ENCODE assay signal across 8 cellular contexts in genomic region chr1:156489935-156490293, GRCh38. TPM values are rescaled to one million over a fixed set of nuclear protein-coding genes. Genes with fewer than 3 reads are reported as not detected.
DNase-seq lines count a peak whose midpoint lies in the region; ATAC-seq, FAIRE-seq and TF ChIP-seq lines count a peak whose summit lies in the region.

No MANE protein-coding gene starts in this region.

- no peaks in the 10 kb centered on the region for H3K27me3 Mint-ChIP-seq in naive B cell

- H3K9me3 Mint-ChIP-seq in naive B cell: no peaks in the 10 kb centered on the region

- 0 out of 2 replicates have a peak, but pooled peaks have one; percentile 2 for TF ChIP-seq POLR2A in GM12878 (IDR thresholded peaks at IDR 0.05; ENCODE audit: low read depth, low read length)

- H3K4me1 ChIP-seq in cardiac muscle cell (ENCODE audit: low read depth): peaks cover 74% of the 10 kb centered on the region
- H3K4me1 ChIP-seq in GM12878 (ENCODE audit: control insufficient read depth, insufficient read depth, low read length): peaks cover 88% of the 10 kb centered on the region
- H3K4me1 ChIP-seq in upper lobe of right lung: peaks cover 77% of the 10 kb centered on the region

- no peaks in the 10 kb centered on the region for H3K36me3 Mint-ChIP-seq in naive B cell

- TF ChIP-seq RAD21 in GM12878 (IDR thresholded peaks at IDR 0.05; ENCODE audit: insufficient read depth, low read depth, low read length): no peak

- no peak for TF ChIP-seq CTCF in cardiac muscle cell (IDR thresholded peaks at IDR 0.05; ENCODE audit: low read depth, low read length)
- no peak for TF ChIP-seq CTCF in GM12878 (IDR thresholded peaks at IDR 0.05 in 2 of 3, conservative IDR thresholded peaks at IDR 0.05 in 1 of 3; ENCODE audit: control insufficient read depth in 2 of 3, extremely low read depth in 1 of 3, insufficient read depth in 1 of 3, low read depth in 3 of 3, low read length in 3 of 3)
- TF ChIP-seq CTCF in upper lobe of right lung (IDR thresholded peaks at IDR 0.05): no peak

- H3K4me2 ChIP-seq in GM12878 (ENCODE audit: control insufficient read depth, insufficient read depth): peak overlapping the region; percentile 82

- peaks cover 98% of the 10 kb centered on the region for H3K79me2 ChIP-seq in GM12878 (ENCODE audit: control insufficient read depth, insufficient read depth, low read length)

- intact Hi-C loops in Right ventricle myocardium inferior (cut with DNase I): no loop called here
- intact Hi-C loops in GM12878 (cut with micrococcal nuclease; ENCODE audit: unreplicated experiment): loop anchor here (10.0 kb wide), 1 partner anchor 115 kb away; the partner anchor contains the start of gene GPATCH4
- intact Hi-C loops in upper lobe of right lung (cut with DNase I): no loop called here

- H3K4me3 ChIP-seq in cardiac muscle cell (peak overlapping the region; percentile 3), GM12878 (peak overlapping the region; percentile 73), upper lobe of right lung (peak overlapping the region; percentile 4)

- DNase-seq in cardiac muscle cell (ENCODE audit: low read depth in 1 of 2, low spot score in 1 of 2) (no peak), Right ventricle myocardium inferior (ENCODE audit: missing footprints) (no peak), GM12878 (ENCODE audit: low read depth, low spot score) (no peak), naive B cell (no peak), upper lobe of right lung (no peak), NCI-H2227 (lab: John Stamatoyannopoulos, UW; ENCODE audit: unreplicated experiment) (no peak), GM19238 (ENCODE audit: insufficient read length, low spot score) (no peak), SKM-1 treated with dmso at 0.1 percent for 144 hours (lab: John Stamatoyannopoulos, UW; ENCODE audit: unreplicated experiment) (no peak)

- in situ Hi-C loops in GM12878 (cut with MboI): no loop called here

- H3K36me3 ChIP-seq in cardiac muscle cell (no peaks in the 10 kb centered on the region), GM12878 (ENCODE audit: control insufficient read depth in 2 of 2, insufficient read depth in 2 of 2, low read length in 1 of 2) (peaks cover 5 to 8% of the 10 kb centered on the region in 2 experiments), upper lobe of right lung (peaks cover 2% of the 10 kb centered on the region)

- H3K27ac ChIP-seq in cardiac muscle cell (peak overlapping the region; percentile 96), GM12878 (ENCODE audit: control insufficient read depth, insufficient read depth) (peak overlapping the region; percentile 96), upper lobe of right lung (peak overlapping the region; percentile 47)

- CTCF ChIA-PET in GM12878 (lab: Yijun Ruan, JAX): interaction anchor here (0.6 to 8.0 kb wide), 7 partner anchors 8 to 1041 kb away, joined by 3 to 175 read pairs (median 25); partner anchors contain the start of gene MEF2D

- peaks cover 85 to 99% (median 94%) of the 10 kb centered on the region in 3 donors for H3K4me1 Mint-ChIP-seq in naive B cell

- H2AFZ ChIP-seq in GM12878 (ENCODE audit: control insufficient read depth, low read depth, low read length): no peak overlapping the region

- no peaks in the 10 kb centered on the region for H4K20me1 ChIP-seq in GM12878 (ENCODE audit: control insufficient read depth, insufficient read depth)

- peak overlapping the region; percentile 79 for H3K9ac ChIP-seq in GM12878 (ENCODE audit: control insufficient read depth, insufficient read depth, low read length)

- no peaks in the 10 kb centered on the region for H3K9me3 ChIP-seq in cardiac muscle cell (ENCODE audit: low read depth)
- no peaks in the 10 kb centered on the region for H3K9me3 ChIP-seq in GM12878 (replicated peaks; ENCODE audit: control insufficient read depth, insufficient read depth, low read length)
- H3K9me3 ChIP-seq in upper lobe of right lung: no peaks in the 10 kb centered on the region

- POLR2A ChIA-PET in GM12878 (lab: Charles Lee): interaction anchor here (0.5 to 23.9 kb wide), 11 partner anchors 8 to 430 kb away, joined by 3 to 630 read pairs (median 8); partner anchors contain the start of genes MEF2D and NAXE

- FAIRE-seq in GM12878 (lab: Jason Lieb, UNC): no peak

- WGBS in GM12878 (ENCODE audit: insufficient coverage, insufficient replicate concordance, low lambda C conversion rate, missing lambda C conversion rate): 0% methylated on average over 6 of the region's 7 CpGs

- ATAC-seq in Right ventricle myocardium inferior (no peak), GM12878 (no peak), naive B cell (ENCODE audit: low read depth in 2 of 2) (no peak), upper lobe of right lung (no peak)

- BruUV-seq in GM12878 (replicated peaks; lab: Mats Ljungman, UMichigan): no TSS peak

- no peak for TF ChIP-seq EP300 in GM12878 (IDR thresholded peaks at IDR 0.05; ENCODE audit: borderline replicate concordance in 1 of 2, control insufficient read depth in 1 of 2, low read depth in 2 of 2, low read length in 2 of 2)

- RAD21 ChIA-PET in GM12878 (lab: Charles Lee; ENCODE audit: unreplicated experiment): interaction anchor here (0.7 to 13.6 kb wide), 12 partner anchors 8 to 118 kb away, joined by 3 to 323 read pairs (median 11); partner anchors contain the start of genes MEF2D, NAXE and TTC24

- H3K27me3 ChIP-seq in cardiac muscle cell: no peaks in the 10 kb centered on the region
- no peaks in the 10 kb centered on the region for H3K27me3 ChIP-seq in GM12878 (replicated peaks in 1 of 2; ENCODE audit: control insufficient read depth in 2 of 2, insufficient read depth in 2 of 2, low read length in 1 of 2)
- H3K27me3 ChIP-seq in upper lobe of right lung: no peaks in the 10 kb centered on the region

- H3K27ac Mint-ChIP-seq in naive B cell: peak overlapping the region; percentile 87 to 99 (median 97)

- peak overlapping the region; percentile 63 to 93 (median 86) for H3K4me3 Mint-ChIP-seq in naive B cell

- SMC1A ChIA-PET in GM12878 (lab: Charles Lee; ENCODE audit: uncharacterized antibody, unreplicated experiment): interaction anchor here (0.8 to 21.2 kb wide), 7 partner anchors 8 to 90 kb away, joined by 3 to 460 read pairs (median 8); partner anchors contain the start of genes MEF2D and TTC24

TF ChIP-seq in GM12878, 131 proteins besides CTCF, POLR2A, EP300 and RAD21:
- no peak for TF ChIP-seq RB1 (IDR thresholded peaks at IDR 0.05; ENCODE audit: borderline replicate concordance)
- TF ChIP-seq EGR1 (IDR thresholded peaks at IDR 0.05; ENCODE audit: borderline replicate concordance in 1 of 2, low read depth in 2 of 2, low read length in 2 of 2): 0 out of 3 replicates have a peak, but pooled peaks of 1 of the 2 experiments have one; percentile 18
- no peak for TF ChIP-seq SUPT20H (IDR thresholded peaks at IDR 0.05; ENCODE audit: borderline replicate concordance, control insufficient read depth, low read depth, low read length)
- TF ChIP-seq, protein P1, sequence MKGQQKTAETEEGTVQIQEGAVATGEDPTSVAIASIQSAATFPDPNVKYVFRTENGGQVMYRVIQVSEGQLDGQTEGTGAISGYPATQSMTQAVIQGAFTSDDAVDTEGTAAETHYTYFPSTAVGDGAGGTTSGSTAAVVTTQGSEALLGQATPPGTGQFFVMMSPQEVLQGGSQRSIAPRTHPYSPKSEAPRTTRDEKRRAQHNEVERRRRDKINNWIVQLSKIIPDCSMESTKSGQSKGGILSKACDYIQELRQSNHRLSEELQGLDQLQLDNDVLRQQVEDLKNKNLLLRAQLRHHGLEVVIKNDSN (IDR thresholded peaks at IDR 0.05; ENCODE audit: borderline replicate concordance, extremely low read length, insufficient read depth, low read depth, low read length): no peak
- TF ChIP-seq, protein P2, sequence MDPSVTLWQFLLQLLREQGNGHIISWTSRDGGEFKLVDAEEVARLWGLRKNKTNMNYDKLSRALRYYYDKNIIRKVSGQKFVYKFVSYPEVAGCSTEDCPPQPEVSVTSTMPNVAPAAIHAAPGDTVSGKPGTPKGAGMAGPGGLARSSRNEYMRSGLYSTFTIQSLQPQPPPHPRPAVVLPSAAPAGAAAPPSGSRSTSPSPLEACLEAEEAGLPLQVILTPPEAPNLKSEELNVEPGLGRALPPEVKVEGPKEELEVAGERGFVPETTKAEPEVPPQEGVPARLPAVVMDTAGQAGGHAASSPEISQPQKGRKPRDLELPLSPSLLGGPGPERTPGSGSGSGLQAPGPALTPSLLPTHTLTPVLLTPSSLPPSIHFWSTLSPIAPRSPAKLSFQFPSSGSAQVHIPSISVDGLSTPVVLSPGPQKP (IDR thresholded peaks at IDR 0.05; ENCODE audit: low read depth, low read length): no peak

RNA-seq across cellular contexts. Expression of gene MEF2D, which starts 10.7 kb away (rescaled TPM):
- total RNA-seq in cardiac muscle cell (35.9 and 64.6 TPM in 2 replicates), Right ventricle myocardium inferior (99.7 TPM), GM12878 (2014; rRNA removed) (13.8 and 17.1 TPM in 2 replicates), GM12878 (2014; rRNA removed; fragmentation: Illumina TruSeq; extraction: Trizol) (8.1 and 9.1 TPM in 2 replicates), GM12878 (2021) (47.3 and 53.0 TPM in 2 replicates), upper lobe of right lung (60.8 TPM)
- polyA plus RNA-seq in cardiac muscle cell (35.1 and 52.1 TPM in 2 replicates), GM12878 (2011; rRNA removed) (4.7 and 12.0 TPM in 2 replicates), GM12878 (2014; fragmentation: Illumina TruSeq; extraction: Trizol) (11.2 and 16.5 TPM in 2 replicates), GM12878 (2014; fragmentation: Nextera tagmentation; extraction: Ambion mirVana) (1 to 10 TPM in 1 of 2 experiments, under 1 TPM in 1; 0.61 to 1.3 TPM), GM12878 (2014; rRNA removed) (23.7 and 26.4 TPM in 2 replicates), GM12878 (2016; fragmentation: Nextera tagmentation; extraction: Ambion mirVana) (10 to 100 TPM; 38.2 to 44.2 TPM), naive B cell (ENCODE audit: low read depth in 6 of 6) (10 to 100 TPM in 3 of 6 donors, 1 to 10 TPM in 3; 6.9 to 15.8 (median 9.1) TPM)
- total RNA-seq in GM12878 (2013; cell fraction: nucleolus; rRNA removed): 44.6 and 59.9 TPM in 2 replicates
- 10.6 TPM for polyA plus RNA-seq in GM12878 (2011; ENCODE audit: low read depth)
- 16.5 and 18.1 TPM in 2 replicates for polyA plus RNA-seq in GM12878 (2011; cell fraction: cytosol; rRNA removed)
- polyA plus RNA-seq in GM12878 (2011; cell fraction: nucleus; rRNA removed): 34.0 and 52.7 TPM in 2 replicates
- 27.0 and 28.1 TPM in 2 replicates for polyA plus RNA-seq in GM12878 (2012)
- 13.3 and 13.9 TPM in 2 replicates for polyA minus RNA-seq in GM12878 (2011; rRNA and poly(A)+ RNA removed)
- 14.3 and 15.9 TPM in 2 replicates for polyA minus RNA-seq in GM12878 (2011; cell fraction: cytosol; rRNA and poly(A)+ RNA removed)
- polyA minus RNA-seq in GM12878 (2011; cell fraction: nucleus; rRNA and poly(A)+ RNA removed): 11.0 and 24.5 TPM in 2 replicates

Comparison
In these comparisons a context has a peak if more than half of its experiments do, and no peak if none do; other contexts are left out.
1. H3K4me3 ChIP-seq: peak in every context shown above with its lines; median percentile 73 in GM12878; 4 in upper lobe of right lung; 3 in cardiac muscle cell.